In genomic region chr12:123036471-123037285, GRCh38 we compare ENCODE assay signal across 16 cellular contexts. TPM values are rescaled to one million over a fixed set of nuclear protein-coding genes. Genes with fewer than 3 reads are reported as not detected.
DNase-seq lines count a peak whose midpoint lies in the region; ATAC-seq and TF ChIP-seq lines count a peak whose summit lies in the region.
"Had no signal": no experiment of that assay in that cellular context is flagged by ENCODE, and none has a peak within 500 bp of the region (broad histone marks: within the 10 kb centered on the region; RNA-seq: fewer than 3 reads in every experiment).

No MANE protein-coding gene starts in this region.

- H3K27me3 Mint-ChIP-seq in activated naive CD4-positive, alpha-beta T cell treated with anti-CD3 and anti-CD28 coated beads, Interleukin-2, amount 50 U/mL, for 24 hours, result no peaks in the 10 kb centered on the region
- H3K27me3 Mint-ChIP-seq in activated naive CD4-positive, alpha-beta T cell treated with anti-CD3 and anti-CD28 coated beads for 36 hours (ENCODE audit: low read depth), result no peaks in the 10 kb centered on the region
- peaks cover 5% of the 10 kb centered on the region for H3K27me3 Mint-ChIP-seq in glutamatergic neuron (ENCODE audit: unreplicated experiment)

- TF ChIP-seq POLR2A in erythroblast (IDR thresholded peaks at IDR 0.05; ENCODE audit: low read length), result no peak

- no peak for ATAC-seq in GM18520 (IDR thresholded peaks at IDR 0.05; ENCODE audit: unreplicated experiment)
- ATAC-seq: GM23338, HCT116 had no signal

- intact Hi-C loops in activated naive CD4-positive, alpha-beta T cell treated with anti-CD3 and anti-CD28 coated beads for 36 hours (cut with micrococcal nuclease), result no loop called here
- intact Hi-C loops in posterior vena cava (cut with DNase I), result loop anchor here (5.0 kb wide), 2 partner anchors 49 to 206 kb away; no protein-coding TSS in a partner anchor

- peak overlapping the region; percentile 38 for H3K27ac Mint-ChIP-seq in activated naive CD4-positive, alpha-beta T cell treated with anti-CD3 and anti-CD28 coated beads, Interleukin-2, amount 50 U/mL, for 24 hours
- no peak overlapping the region for H3K27ac Mint-ChIP-seq in activated naive CD4-positive, alpha-beta T cell treated with anti-CD3 and anti-CD28 coated beads for 36 hours
- H3K27ac Mint-ChIP-seq in glutamatergic neuron (ENCODE audit: unreplicated experiment), result no peak overlapping the region
- H3K27ac Mint-ChIP-seq: GM23338 had no signal

- H3K9me3 Mint-ChIP-seq in activated naive CD4-positive, alpha-beta T cell treated with anti-CD3 and anti-CD28 coated beads, Interleukin-2, amount 50 U/mL, for 24 hours, result no peaks in the 10 kb centered on the region
- H3K9me3 Mint-ChIP-seq in activated naive CD4-positive, alpha-beta T cell treated with anti-CD3 and anti-CD28 coated beads for 36 hours, result no peaks in the 10 kb centered on the region
- H3K9me3 Mint-ChIP-seq in glutamatergic neuron (ENCODE audit: unreplicated experiment), result peaks cover 3% of the 10 kb centered on the region
- H3K9me3 Mint-ChIP-seq: GM23338 had no signal

- CTCF ChIA-PET in activated naive CD4-positive, alpha-beta T cell treated with anti-CD3 and anti-CD28 coated beads for 36 hours (lab: Charles Lee), result interaction anchor here (1.2 kb wide), 1 partner anchor 197 kb away, joined by 3 read pairs; the partner anchor contains the start of genes MPHOSPH9 and MTRFR

- no peak for DNase-seq in activated naive CD4-positive, alpha-beta T cell treated with anti-CD3 and anti-CD28 coated beads for 36 hours
- DNase-seq in OCI-M1 (lab: John Stamatoyannopoulos, UW), result peak; percentile 33
- peak; percentile 73 to 86 for DNase-seq in erythroblast (lab: John Stamatoyannopoulos, UW)
- peak; percentile 65 for DNase-seq in posterior vena cava (ENCODE audit: low spot score)
- no peak for DNase-seq in activated naive CD4-positive, alpha-beta T cell (lab: John Stamatoyannopoulos, UW)
- no peak for DNase-seq in glutamatergic neuron
- DNase-seq: Caco-2, DMS153, NCI-H187 treated with DMSO at 0.1 percent for 48 hours, NCI-H446, NCI-H748 treated with DMSO at 0.1 percent for 48 hours, PC-9 had no signal

- H3K4me1 Mint-ChIP-seq in activated naive CD4-positive, alpha-beta T cell treated with anti-CD3 and anti-CD28 coated beads, Interleukin-2, amount 50 U/mL, for 24 hours, result peaks cover 45% of the 10 kb centered on the region
- peaks cover 20% of the 10 kb centered on the region for H3K4me1 Mint-ChIP-seq in activated naive CD4-positive, alpha-beta T cell treated with anti-CD3 and anti-CD28 coated beads for 36 hours (ENCODE audit: low read depth)
- peaks cover 16% of the 10 kb centered on the region for H3K4me1 Mint-ChIP-seq in glutamatergic neuron (ENCODE audit: low read depth, unreplicated experiment)
- H3K4me1 Mint-ChIP-seq: GM23338 had no signal

- H3K4me3 Mint-ChIP-seq in activated naive CD4-positive, alpha-beta T cell treated with anti-CD3 and anti-CD28 coated beads, Interleukin-2, amount 50 U/mL, for 24 hours, result no peak overlapping the region
- no peak overlapping the region for H3K4me3 Mint-ChIP-seq in activated naive CD4-positive, alpha-beta T cell treated with anti-CD3 and anti-CD28 coated beads for 36 hours
- no peak overlapping the region for H3K4me3 Mint-ChIP-seq in glutamatergic neuron (ENCODE audit: unreplicated experiment)
- H3K4me3 Mint-ChIP-seq: GM23338 had no signal

- peaks cover 3% of the 10 kb centered on the region for H3K36me3 Mint-ChIP-seq in activated naive CD4-positive, alpha-beta T cell treated with anti-CD3 and anti-CD28 coated beads, Interleukin-2, amount 50 U/mL, for 24 hours
- H3K36me3 Mint-ChIP-seq in activated naive CD4-positive, alpha-beta T cell treated with anti-CD3 and anti-CD28 coated beads for 36 hours (ENCODE audit: low read depth), result peaks cover 5% of the 10 kb centered on the region
- H3K36me3 Mint-ChIP-seq in glutamatergic neuron (ENCODE audit: unreplicated experiment), result no peaks in the 10 kb centered on the region

- no peak for TF ChIP-seq CTCF in glutamatergic neuron (IDR thresholded peaks at IDR 0.05; ENCODE audit: partially characterized antibody, unreplicated experiment)

RNA-seq across cellular contexts. Expression of gene ARL6IP4, which starts 56.2 kb away (rescaled TPM):
- 100 to 1,000 TPM; 159 to 177 TPM for total RNA-seq in activated naive CD4-positive, alpha-beta T cell treated with anti-CD3 and anti-CD28 coated beads for 36 hours
- total RNA-seq in posterior vena cava, result 100 to 1,000 TPM; 125 to 132 TPM
- total RNA-seq in glutamatergic neuron (ENCODE audit: unreplicated experiment), result 122 TPM

Comparison
In these comparisons a context has a peak if more than half of its experiments do, and no peak if none do; other contexts are left out.
1. DNase-seq: peak in OCI-M1 (single experiment), erythroblast (2 of 2) and posterior vena cava (single experiment); none in activated naive CD4-positive, alpha-beta T cell treated with anti-CD3 and anti-CD28 coated beads for 36 hours (single experiment), activated naive CD4-positive, alpha-beta T cell (0 of 4) and glutamatergic neuron (single experiment).